ENCODE assay signal across 2 cellular contexts in genomic region chr1:51316764-51317120, GRCh38.
TF ChIP-seq lines count a peak whose summit lies in the region.

No MANE protein-coding gene starts in this region.

TF ChIP-seq in IMR-90, 13 proteins besides CTCF, POLR2A, EP300 and RAD21:
- TF ChIP-seq USF2 (IDR thresholded peaks at IDR 0.05; ENCODE audit: low read depth, low read length) (no peak), RFX5 (IDR thresholded peaks at IDR 0.05; ENCODE audit: low read depth, low read length) (no peak), CHD1 (IDR thresholded peaks at IDR 0.05; ENCODE audit: low read depth, low read length) (no peak), CEBPB (IDR thresholded peaks at IDR 0.05; ENCODE audit: low read depth, low read length) (no peak)

TF ChIP-seq in K562, 482 proteins besides CTCF, POLR2A, EP300 and RAD21:
- no peak for TF ChIP-seq ZNF282 (CRISPR knock-in tag; IDR thresholded peaks at IDR 0.05)
- TF ChIP-seq HNRNPL (IDR thresholded peaks at IDR 0.05; ENCODE audit: low read depth, low read length): no peak
- no peak for TF ChIP-seq GABPB1 (CRISPR knock-in tag; IDR thresholded peaks at IDR 0.05)
- TF ChIP-seq PHF8 (IDR thresholded peaks at IDR 0.05; ENCODE audit: borderline replicate concordance, low read length): no peak
- no peak for TF ChIP-seq MTF1 (CRISPR knock-in tag; IDR thresholded peaks at IDR 0.05; ENCODE audit: borderline replicate concordance)
- TF ChIP-seq ZC3H11A (IDR thresholded peaks at IDR 0.05; ENCODE audit: low read depth, low read length): no peak
- no peak for TF ChIP-seq NR0B1 (IDR thresholded peaks at IDR 0.05; ENCODE audit: partially characterized antibody)
- TF ChIP-seq ZNF140 (CRISPR knock-in tag; IDR thresholded peaks at IDR 0.05): no peak
- TF ChIP-seq ZNF449 (CRISPR knock-in tag; IDR thresholded peaks at IDR 0.05): no peak
- TF ChIP-seq ZNF174 (CRISPR knock-in tag; IDR thresholded peaks at IDR 0.05): no peak
- TF ChIP-seq AFF4 (CRISPR knock-in tag; IDR thresholded peaks at IDR 0.05): no peak
- TF ChIP-seq, protein P1, sequence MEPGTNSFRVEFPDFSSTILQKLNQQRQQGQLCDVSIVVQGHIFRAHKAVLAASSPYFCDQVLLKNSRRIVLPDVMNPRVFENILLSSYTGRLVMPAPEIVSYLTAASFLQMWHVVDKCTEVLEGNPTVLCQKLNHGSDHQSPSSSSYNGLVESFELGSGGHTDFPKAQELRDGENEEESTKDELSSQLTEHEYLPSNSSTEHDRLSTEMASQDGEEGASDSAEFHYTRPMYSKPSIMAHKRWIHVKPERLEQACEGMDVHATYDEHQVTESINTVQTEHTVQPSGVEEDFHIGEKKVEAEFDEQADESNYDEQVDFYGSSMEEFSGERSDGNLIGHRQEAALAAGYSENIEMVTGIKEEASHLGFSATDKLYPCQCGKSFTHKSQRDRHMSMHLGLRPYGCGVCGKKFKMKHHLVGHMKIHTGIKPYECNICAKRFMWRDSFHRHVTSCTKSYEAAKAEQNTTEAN (CRISPR knock-in tag; IDR thresholded peaks at IDR 0.05): no peak
